In genomic region chr9:134869554-134870310, GRCh38 we compare ENCODE assay signal across 24 cellular contexts. TPM values are rescaled to one million over a fixed set of nuclear protein-coding genes. Genes with fewer than 3 reads are reported as not detected.
"Had no signal": no experiment of that assay in that cellular context is flagged by ENCODE, and none has a peak within 500 bp of the region (broad histone marks: within the 10 kb centered on the region; RNA-seq: fewer than 3 reads in every experiment).

No MANE protein-coding gene starts in this region.

- DNase-seq: activated CD8-positive, alpha-beta memory T cell treated with anti-CD3 and anti-CD28 coated beads for 24 hours; activated CD8-positive, alpha-beta memory T cell treated with anti-CD3 and anti-CD28 coated beads, Interleukin-2, amount 50 U/mL, for 48 hours; activated gamma-delta T cell treated with Interleukin-2 at 50 U/mL for 16 hours; activated T-cell treated with anti-CD3 and anti-CD28 coated beads, Interleukin-2, amount 50 U/mL, for 72 hours; dermis blood vessel endothelial cell; effector memory CD4-positive, alpha-beta T cell; esophagus squamous epithelium; heart right ventricle; left cardiac atrium; lower lobe of right lung; occipital lobe; stimulated activated CD4-positive, alpha-beta T cell treated with anti-CD3 and anti-CD28 coated beads, Interleukin-15, amount 100 ng/mL, for 24 hours; stimulated activated CD4-positive, alpha-beta T cell treated with anti-CD3 and anti-CD28 coated beads, Interleukin-2, amount 100 ng/mL, for 48 hours; trophoblast cell had no signal

- H3K4me3 ChIP-seq: adrenal gland, esophagus squamous epithelium, heart right ventricle, lower lobe of right lung, skin epidermis, suprapubic skin had no signal

- H3K9me3 Mint-ChIP-seq: stimulated activated naive CD8-positive, alpha-beta T cell treated with anti-CD3 and anti-CD28 coated beads, Interleukin-15, Interleukin-2, amounts not matched to agents 100 ng/mL and 50 ng/mL, for 24 hours; T-helper 1 cell treated with Interleukin-12 subunit alpha and Interleukin-12 subunit beta and Interleukin-4 antibody, amounts not matched to agents 30 μg/mL and 1 μg/mL, for 36 hours had no signal

- H3K27ac ChIP-seq: adrenal gland, esophagus squamous epithelium, heart right ventricle, lower lobe of right lung, skin epidermis, suprapubic skin had no signal

- H3K4me1 ChIP-seq: adrenal gland, lower lobe of right lung, suprapubic skin had no signal

- H3K36me3 ChIP-seq: adrenal gland, esophagus squamous epithelium, heart right ventricle, lower lobe of right lung, suprapubic skin had no signal

- H3K9me3 ChIP-seq: adrenal gland, esophagus squamous epithelium, lower lobe of right lung, suprapubic skin had no signal

- H3K27me3 ChIP-seq: adrenal gland, heart right ventricle had no signal

- H3K36me3 Mint-ChIP-seq: activated naive CD4-positive, alpha-beta T cell treated with anti-CD3 and anti-CD28 coated beads, Interleukin-2, amount 50 U/mL, for 72 hours had no signal

- H3K4me1 Mint-ChIP-seq: nephron had no signal

- H3K4me3 Mint-ChIP-seq: activated T-cell treated with anti-CD3 and anti-CD28 coated beads, Interleukin-2, amount 50 U/mL, for 72 hours; nephron; stimulated activated naive CD8-positive, alpha-beta T cell treated with anti-CD3 and anti-CD28 coated beads, Interleukin-15, Interleukin-2, amounts not matched to agents 100 ng/mL and 50 ng/mL, for 24 hours; T-helper 1 cell treated with Interleukin-12 subunit alpha and Interleukin-12 subunit beta and Interleukin-4 antibody, amounts not matched to agents 30 μg/mL and 1 μg/mL, for 36 hours had no signal

- ATAC-seq: activated naive CD4-positive, alpha-beta T cell treated with anti-CD3 and anti-CD28 coated beads, Interleukin-2, amount 50 U/mL, for 72 hours; activated T-cell treated with anti-CD3 and anti-CD28 coated beads, Interleukin-2, amount 50 U/mL, for 72 hours; left cardiac atrium had no signal

RNA-seq across cellular contexts. Expression of gene FCN2, which starts 10.9 kb away (rescaled TPM):
- total RNA-seq: activated naive CD4-positive, alpha-beta T cell treated with anti-CD3 and anti-CD28 coated beads, Interleukin-2, amount 50 U/mL, for 72 hours; activated T-cell treated with anti-CD3 and anti-CD28 coated beads, Interleukin-2, amount 50 U/mL, for 72 hours; cerebellum; dermis blood vessel endothelial cell; esophagus squamous epithelium; lower lobe of right lung; occipital lobe; progenitor cell of endocrine pancreas; right cardiac atrium had no signal

RNA-seq across cellular contexts. Expression of gene FCN1, which starts 48.0 kb away (rescaled TPM):
- total RNA-seq: activated naive CD4-positive, alpha-beta T cell treated with anti-CD3 and anti-CD28 coated beads, Interleukin-2, amount 50 U/mL, for 72 hours; activated T-cell treated with anti-CD3 and anti-CD28 coated beads, Interleukin-2, amount 50 U/mL, for 72 hours; dermis blood vessel endothelial cell; progenitor cell of endocrine pancreas had no signal
